15 cellular contexts compared by ENCODE assay signal in genomic region chr1:1091344-1092148, GRCh38. TPM values are rescaled to one million over a fixed set of nuclear protein-coding genes. Genes with fewer than 3 reads are reported as not detected.
A peak's percentile ranks its signal among the peaks of the same experiment; 100 is the strongest.
DNase-seq lines count a peak whose midpoint lies in the region; ATAC-seq and TF ChIP-seq lines count a peak whose summit lies in the region.
"Had no signal": no experiment of that assay in that cellular context is flagged by ENCODE, and none has a peak within 500 bp of the region (broad histone marks: within the 10 kb centered on the region; RNA-seq: fewer than 3 reads in every experiment).

No MANE protein-coding gene starts in this region.

- no peak overlapping the region for H3K27ac Mint-ChIP-seq in T-helper 2 cell treated with Interferon-gamma antibody and Interleukin-4, amounts not matched to agents 5 μg/mL and 100 μg/mL, for 36 hours
- no peak overlapping the region for H3K27ac Mint-ChIP-seq in activated T-helper 17 cell treated with anti-CD3 and anti-CD28 coated beads, Interleukin-2, amount 50 U/mL, for 72 hours
- H3K27ac Mint-ChIP-seq: brain; CD4-positive, CD25-positive, alpha-beta regulatory T cell had no signal

- H3K4me2 ChIP-seq in BLaER1 = peak overlapping the region; percentile 94

- H3K36me3 ChIP-seq in BLaER1 (no peaks in the 10 kb centered on the region), lower lobe of right lung (no peaks in the 10 kb centered on the region)

- peaks cover 42% of the 10 kb centered on the region for H4K20me1 ChIP-seq in BLaER1

- DNase-seq in GM10266 (ENCODE audit: extremely low spot score) = peak; percentile 35
- peak; percentile 15 for DNase-seq in activated CD8-positive, alpha-beta memory T cell treated with anti-CD3 and anti-CD28 coated beads, Interleukin-2, amount 50 U/mL, for 4 hours
- DNase-seq in lower lobe of right lung = peak; percentile 45
- DNase-seq in mesenteric fat pad (ENCODE audit: low spot score) = no peak
- DNase-seq in T-helper 2 cell treated with Interferon-gamma antibody and Interleukin-4, amounts not matched to agents 5 μg/mL and 100 μg/mL, for 36 hours (ENCODE audit: low spot score) = no peak
- DNase-seq: activated gamma-delta T cell treated with Interleukin-2 at 50 U/mL for 16 hours; CD4-positive, CD25-positive, alpha-beta regulatory T cell; EL; MV-4-11; NCI-H2171 treated with DMSO at 0.1 percent for 48 hours had no signal

- no peaks in the 10 kb centered on the region for H3K9me3 Mint-ChIP-seq in T-helper 2 cell treated with Interferon-gamma antibody and Interleukin-4, amounts not matched to agents 5 μg/mL and 100 μg/mL, for 36 hours
- H3K9me3 Mint-ChIP-seq in activated T-helper 17 cell treated with anti-CD3 and anti-CD28 coated beads, Interleukin-2, amount 50 U/mL, for 72 hours = no peaks in the 10 kb centered on the region
- H3K9me3 Mint-ChIP-seq: CD4-positive, CD25-positive, alpha-beta regulatory T cell had no signal

- H3K36me3 Mint-ChIP-seq in T-helper 2 cell treated with Interferon-gamma antibody and Interleukin-4, amounts not matched to agents 5 μg/mL and 100 μg/mL, for 36 hours (ENCODE audit: low read depth) = no peaks in the 10 kb centered on the region
- H3K36me3 Mint-ChIP-seq in activated T-helper 17 cell treated with anti-CD3 and anti-CD28 coated beads, Interleukin-2, amount 50 U/mL, for 72 hours (ENCODE audit: low read depth) = no peaks in the 10 kb centered on the region
- H3K36me3 Mint-ChIP-seq: CD4-positive, CD25-positive, alpha-beta regulatory T cell had no signal

- intact Hi-C loops in lower lobe of right lung (cut with DNase I) = no loop called here

- peak overlapping the region; percentile 84 for H3K27ac ChIP-seq in BLaER1
- H3K27ac ChIP-seq in lower lobe of right lung = no peak overlapping the region

- no peaks in the 10 kb centered on the region for H3K4me1 Mint-ChIP-seq in T-helper 2 cell treated with Interferon-gamma antibody and Interleukin-4, amounts not matched to agents 5 μg/mL and 100 μg/mL, for 36 hours (ENCODE audit: low read depth)
- no peaks in the 10 kb centered on the region for H3K4me1 Mint-ChIP-seq in activated T-helper 17 cell treated with anti-CD3 and anti-CD28 coated beads, Interleukin-2, amount 50 U/mL, for 72 hours
- H3K4me1 Mint-ChIP-seq: brain had no signal

- H3K4me3 Mint-ChIP-seq in T-helper 2 cell treated with Interferon-gamma antibody and Interleukin-4, amounts not matched to agents 5 μg/mL and 100 μg/mL, for 36 hours = no peak overlapping the region
- no peak overlapping the region for H3K4me3 Mint-ChIP-seq in activated T-helper 17 cell treated with anti-CD3 and anti-CD28 coated beads, Interleukin-2, amount 50 U/mL, for 72 hours
- H3K4me3 Mint-ChIP-seq: brain; CD4-positive, CD25-positive, alpha-beta regulatory T cell had no signal

- H3K4me3 ChIP-seq in BLaER1 (no peak overlapping the region), lower lobe of right lung (no peak overlapping the region)

- H3K27me3 Mint-ChIP-seq in T-helper 2 cell treated with Interferon-gamma antibody and Interleukin-4, amounts not matched to agents 5 μg/mL and 100 μg/mL, for 36 hours (ENCODE audit: low read depth) = no peaks in the 10 kb centered on the region
- H3K27me3 Mint-ChIP-seq in activated T-helper 17 cell treated with anti-CD3 and anti-CD28 coated beads, Interleukin-2, amount 50 U/mL, for 72 hours = no peaks in the 10 kb centered on the region
- H3K27me3 Mint-ChIP-seq: brain; CD4-positive, CD25-positive, alpha-beta regulatory T cell had no signal

- H3K27me3 ChIP-seq in BLaER1 = no peaks in the 10 kb centered on the region
- H3K27me3 ChIP-seq in lower lobe of right lung (ENCODE audit: low read depth) = no peaks in the 10 kb centered on the region

- peaks cover 76% of the 10 kb centered on the region for H3K4me1 ChIP-seq in BLaER1
- H3K4me1 ChIP-seq in lower lobe of right lung = no peaks in the 10 kb centered on the region

- no peak for TF ChIP-seq CTCF in GM10266 (IDR thresholded peaks at IDR 0.05; ENCODE audit: control insufficient read depth, insufficient read depth, low read depth, missing control alignments)
- no peak for TF ChIP-seq CTCF in lower lobe of right lung (IDR thresholded peaks at IDR 0.05)

- no peaks in the 10 kb centered on the region for H3K9me3 ChIP-seq in BLaER1
- no peaks in the 10 kb centered on the region for H3K9me3 ChIP-seq in lower lobe of right lung

- ATAC-seq in lower lobe of right lung = no peak
- no peak for ATAC-seq in activated T-helper 17 cell treated with anti-CD3 and anti-CD28 coated beads, Interleukin-2, amount 50 U/mL, for 72 hours (replicated peaks)
- ATAC-seq: activated CD4-positive, CD25-positive, alpha-beta regulatory T cell treated with anti-CD3 and anti-CD28 coated beads, Interleukin-2, amount 50 U/mL, for 24 hours had no signal

- peak overlapping the region; percentile 39; the same call in 1 of the 2 replicates for H3K9ac ChIP-seq in BLaER1

RNA-seq across cellular contexts. Expression of gene RNF223, which starts 17.4 kb away (rescaled TPM):
- 0.65 TPM for total RNA-seq in lower lobe of right lung
- not detected for total RNA-seq in mesenteric fat pad
- total RNA-seq in activated T-helper 17 cell treated with anti-CD3 and anti-CD28 coated beads, Interleukin-2, amount 50 U/mL, for 72 hours = not detected
- total RNA-seq: CD4-positive, CD25-positive, alpha-beta regulatory T cell; posterior vena cava had no signal

RNA-seq across cellular contexts. Expression of gene C1orf159, which starts 24.3 kb away (rescaled TPM):
- total RNA-seq in lower lobe of right lung = 11.7 TPM
- 9.0 TPM for total RNA-seq in mesenteric fat pad
- total RNA-seq in activated T-helper 17 cell treated with anti-CD3 and anti-CD28 coated beads, Interleukin-2, amount 50 U/mL, for 72 hours = 10 to 100 TPM; 15.7 to 18.8 TPM

Comparison
In these comparisons a context has a peak if more than half of its experiments do, and no peak if none do; other contexts are left out.
1. DNase-seq: peak in GM10266 (single experiment), activated CD8-positive, alpha-beta memory T cell treated with anti-CD3 and anti-CD28 coated beads, Interleukin-2, amount 50 U/mL, for 4 hours (single experiment) and lower lobe of right lung (single experiment); none in mesenteric fat pad (single experiment) and T-helper 2 cell treated with Interferon-gamma antibody and Interleukin-4, amounts not matched to agents 5 μg/mL and 100 μg/mL, for 36 hours (single experiment).